1 cellular context compared by ENCODE assay signal in genomic region chr2:51624995-51625394, GRCh38.
TF ChIP-seq lines count a peak whose summit lies in the region.

No MANE protein-coding gene starts in this region.

TF ChIP-seq in WTC11, 78 proteins besides CTCF, POLR2A, EP300 and RAD21 (continued from another document):
- TF ChIP-seq, protein P1, sequence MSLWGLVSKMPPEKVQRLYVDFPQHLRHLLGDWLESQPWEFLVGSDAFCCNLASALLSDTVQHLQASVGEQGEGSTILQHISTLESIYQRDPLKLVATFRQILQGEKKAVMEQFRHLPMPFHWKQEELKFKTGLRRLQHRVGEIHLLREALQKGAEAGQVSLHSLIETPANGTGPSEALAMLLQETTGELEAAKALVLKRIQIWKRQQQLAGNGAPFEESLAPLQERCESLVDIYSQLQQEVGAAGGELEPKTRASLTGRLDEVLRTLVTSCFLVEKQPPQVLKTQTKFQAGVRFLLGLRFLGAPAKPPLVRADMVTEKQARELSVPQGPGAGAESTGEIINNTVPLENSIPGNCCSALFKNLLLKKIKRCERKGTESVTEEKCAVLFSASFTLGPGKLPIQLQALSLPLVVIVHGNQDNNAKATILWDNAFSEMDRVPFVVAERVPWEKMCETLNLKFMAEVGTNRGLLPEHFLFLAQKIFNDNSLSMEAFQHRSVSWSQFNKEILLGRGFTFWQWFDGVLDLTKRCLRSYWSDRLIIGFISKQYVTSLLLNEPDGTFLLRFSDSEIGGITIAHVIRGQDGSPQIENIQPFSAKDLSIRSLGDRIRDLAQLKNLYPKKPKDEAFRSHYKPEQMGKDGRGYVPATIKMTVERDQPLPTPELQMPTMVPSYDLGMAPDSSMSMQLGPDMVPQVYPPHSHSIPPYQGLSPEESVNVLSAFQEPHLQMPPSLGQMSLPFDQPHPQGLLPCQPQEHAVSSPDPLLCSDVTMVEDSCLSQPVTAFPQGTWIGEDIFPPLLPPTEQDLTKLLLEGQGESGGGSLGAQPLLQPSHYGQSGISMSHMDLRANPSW (CRISPR knock-in tag; conservative IDR thresholded peaks at IDR 0.05; ENCODE audit: low read depth): no peak
- TF ChIP-seq PRRX2 (CRISPR knock-in tag; IDR thresholded peaks at IDR 0.05) (no peak), CREM (CRISPR knock-in tag; IDR thresholded peaks at IDR 0.05) (no peak)
